Comparison of ENCODE assay signal across 8 cellular contexts in the genomic region with DNA sequence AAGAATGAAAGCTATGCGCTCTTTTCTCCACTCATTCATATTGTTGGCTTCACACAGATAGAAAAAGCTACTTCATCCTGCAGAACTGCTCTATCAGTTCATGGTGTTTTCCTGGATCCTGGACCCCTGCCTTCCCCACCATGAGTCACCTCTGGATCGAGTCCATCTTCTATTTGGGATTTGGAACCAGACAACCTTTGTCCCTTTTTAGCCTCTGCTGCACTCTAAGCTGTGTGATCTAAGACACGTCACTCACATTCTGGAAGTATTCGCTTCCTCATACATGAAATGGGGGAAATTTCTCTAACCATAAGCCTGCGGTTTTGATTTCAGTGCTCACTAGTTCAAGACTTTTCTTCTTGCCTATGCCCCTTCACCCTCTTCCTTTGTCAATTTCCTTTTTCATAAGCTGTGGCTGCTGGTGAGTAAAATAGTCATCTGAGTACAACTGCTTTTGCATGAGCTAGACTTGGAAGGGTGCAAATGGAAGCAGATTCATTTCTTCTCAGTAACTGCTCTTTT. TPM values are rescaled to one million over a fixed set of nuclear protein-coding genes. Genes with fewer than 3 reads are reported as not detected.
DNase-seq lines count a peak whose midpoint lies in the region; ATAC-seq and TF ChIP-seq lines count a peak whose summit lies in the region.

No MANE protein-coding gene starts in this region.

- H3K36me3 ChIP-seq in colonic mucosa (no peaks in the 10 kb centered on the region), neural progenitor cell (no peaks in the 10 kb centered on the region)

- H3F3A ChIP-seq in neural progenitor cell (ENCODE audit: low read depth): peaks cover 4% of the 10 kb centered on the region

- no peak overlapping the region for H3K4me3 ChIP-seq in colonic mucosa
- H3K4me3 ChIP-seq in neural progenitor cell: no peak overlapping the region

- H3K27me3 Mint-ChIP-seq in activated naive CD4-positive, alpha-beta T cell treated with anti-CD3 and anti-CD28 coated beads for 36 hours (ENCODE audit: low read depth): no peaks in the 10 kb centered on the region
- peaks cover 2% of the 10 kb centered on the region for H3K27me3 Mint-ChIP-seq in neural progenitor cell (ENCODE audit: insufficient read depth, low read depth)

- no peaks in the 10 kb centered on the region for H3K79me2 ChIP-seq in neural progenitor cell (ENCODE audit: low read depth)

- intact Hi-C loops in activated naive CD4-positive, alpha-beta T cell treated with anti-CD3 and anti-CD28 coated beads for 36 hours (cut with micrococcal nuclease): loop anchor here (1.0 to 2.0 kb wide), 9 partner anchors 13 to 337 kb away; a partner anchor contains a TSS
- intact Hi-C loops in colonic mucosa (cut with DNase I): no loop called here

- no peaks in the 10 kb centered on the region for H3K9me3 ChIP-seq in colonic mucosa
- no peaks in the 10 kb centered on the region for H3K9me3 ChIP-seq in neural progenitor cell (ENCODE audit: low read depth)

- H3K4me2 ChIP-seq in neural progenitor cell: no peak overlapping the region

- no peak overlapping the region for H3K4me3 Mint-ChIP-seq in activated naive CD4-positive, alpha-beta T cell treated with anti-CD3 and anti-CD28 coated beads for 36 hours
- no peak overlapping the region for H3K4me3 Mint-ChIP-seq in neural progenitor cell

- H3K36me3 Mint-ChIP-seq in activated naive CD4-positive, alpha-beta T cell treated with anti-CD3 and anti-CD28 coated beads for 36 hours (ENCODE audit: low read depth): peaks cover 4% of the 10 kb centered on the region
- H3K36me3 Mint-ChIP-seq in neural progenitor cell: peaks cover 1% of the 10 kb centered on the region

- H3K9ac ChIP-seq in colonic mucosa (ENCODE audit: low read depth in 2 of 2, low read length in 2 of 2) (peak overlapping the region in 1 of 2 donors; percentile 46), neural progenitor cell (no peak overlapping the region)

- no peak for TF ChIP-seq CTCF in colonic mucosa (IDR thresholded peaks at IDR 0.05)
- TF ChIP-seq CTCF in neural progenitor cell (IDR thresholded peaks at IDR 0.05): no peak

- ATAC-seq in HG02840 (IDR thresholded peaks at IDR 0.05; ENCODE audit: low FRiP score, unreplicated experiment): peak; percentile 92

- H3K27me3 ChIP-seq in colonic mucosa (no peaks in the 10 kb centered on the region), neural progenitor cell (no peaks in the 10 kb centered on the region)

- peak overlapping the region; percentile 9 for H3K27ac Mint-ChIP-seq in activated naive CD4-positive, alpha-beta T cell treated with anti-CD3 and anti-CD28 coated beads for 36 hours
- H3K27ac Mint-ChIP-seq in neural progenitor cell: no peak overlapping the region

- peak; percentile 60 for DNase-seq in activated naive CD4-positive, alpha-beta T cell treated with anti-CD3 and anti-CD28 coated beads for 36 hours
- no peak for DNase-seq in activated naive CD4-positive, alpha-beta T cell treated with anti-CD3 and anti-CD28 coated beads, Interleukin-2, amount 50 U/mL, for 16 hours
- DNase-seq in NOMO-1 treated with DMSO at 0.1 percent for 48 hours (lab: John Stamatoyannopoulos, UW; ENCODE audit: unreplicated experiment) (peak; percentile 94), colonic mucosa (peak; percentile 33), neural progenitor cell (ENCODE audit: low spot score) (no peak), NCI-H1105 (lab: John Stamatoyannopoulos, UW) (no peak)
- DNase-seq in stimulated activated CD8-positive, alpha-beta memory T cell treated with anti-CD3 and anti-CD28 coated beads, Interleukin-4, amount 100 ng/mL, for 48 hours: no peak

- H3K4me1 ChIP-seq in colonic mucosa: peaks cover 4% of the 10 kb centered on the region
- H3K4me1 ChIP-seq in neural progenitor cell: no peaks in the 10 kb centered on the region

- peaks cover 32% of the 10 kb centered on the region for H3K4me1 Mint-ChIP-seq in activated naive CD4-positive, alpha-beta T cell treated with anti-CD3 and anti-CD28 coated beads for 36 hours (ENCODE audit: low read depth)
- H3K4me1 Mint-ChIP-seq in neural progenitor cell: no peaks in the 10 kb centered on the region

- peak overlapping the region; percentile 60 for H3K27ac ChIP-seq in colonic mucosa
- no peak overlapping the region for H3K27ac ChIP-seq in neural progenitor cell

- peaks cover 10% of the 10 kb centered on the region for H3K9me3 Mint-ChIP-seq in activated naive CD4-positive, alpha-beta T cell treated with anti-CD3 and anti-CD28 coated beads for 36 hours
- H3K9me3 Mint-ChIP-seq in neural progenitor cell: peaks cover 9% of the 10 kb centered on the region

- H4K20me1 ChIP-seq in neural progenitor cell (ENCODE audit: low read depth): no peaks in the 10 kb centered on the region

- peak overlapping the region; percentile 20 for H2AFZ ChIP-seq in neural progenitor cell (replicated peaks)

- CTCF ChIA-PET in activated naive CD4-positive, alpha-beta T cell treated with anti-CD3 and anti-CD28 coated beads for 36 hours (lab: Charles Lee): interaction anchor here (0.6 to 2.6 kb wide), 8 partner anchors 10 to 191 kb away, joined by 3 to 16 read pairs (median 4); a partner anchor contains a TSS

RNA-seq across cellular contexts. Expression of a gene that starts 14.1 kb away (rescaled TPM):
- total RNA-seq in activated naive CD4-positive, alpha-beta T cell treated with anti-CD3 and anti-CD28 coated beads for 36 hours: 10 to 100 TPM in 1 of 2 experiments, 1 to 10 TPM in 1; 9.2 to 10.1 TPM
- 10 to 100 TPM; 13.3 to 36.8 TPM for total RNA-seq in colonic mucosa
- 47.4 and 91.2 TPM in 2 replicates for total RNA-seq in neural progenitor cell (ENCODE audit: low replicate concordance)

RNA-seq across cellular contexts. Expression of a gene that starts 55.0 kb away (rescaled TPM):
- 1 to 10 TPM; 9.6 to 9.7 TPM for total RNA-seq in activated naive CD4-positive, alpha-beta T cell treated with anti-CD3 and anti-CD28 coated beads for 36 hours
- total RNA-seq in colonic mucosa: 10 to 100 TPM; 35.1 to 42.7 TPM
- 35.4 and 52.1 TPM in 2 replicates for total RNA-seq in neural progenitor cell (ENCODE audit: low replicate concordance)

Comparison
In these comparisons a context has a peak if more than half of its experiments do, and no peak if none do; other contexts are left out.
1. DNase-seq: peak in activated naive CD4-positive, alpha-beta T cell treated with anti-CD3 and anti-CD28 coated beads for 36 hours (single experiment), NOMO-1 treated with DMSO at 0.1 percent for 48 hours (single experiment) and colonic mucosa (single experiment); none in activated naive CD4-positive, alpha-beta T cell treated with anti-CD3 and anti-CD28 coated beads, Interleukin-2, amount 50 U/mL, for 16 hours (single experiment), neural progenitor cell (single experiment), stimulated activated CD8-positive, alpha-beta memory T cell treated with anti-CD3 and anti-CD28 coated beads, Interleukin-4, amount 100 ng/mL, for 48 hours (single experiment) and NCI-H1105 (single experiment).